In genomic region chr6:32956176-32956575, GRCh38 we compare ENCODE assay signal across 20 cellular contexts. TPM values are rescaled to one million over a fixed set of nuclear protein-coding genes. Genes with fewer than 3 reads are reported as not detected.
DNase-seq lines count a peak whose midpoint lies in the region; ATAC-seq and TF ChIP-seq lines count a peak whose summit lies in the region.
"Had no signal": no experiment of that assay in that cellular context is flagged by ENCODE, and none has a peak within 500 bp of the region (broad histone marks: within the 10 kb centered on the region; RNA-seq: fewer than 3 reads in every experiment).

No MANE protein-coding gene starts in this region.

- H3K4me3 Mint-ChIP-seq in activated naive CD8-positive, alpha-beta T cell treated with anti-CD3 and anti-CD28 coated beads, Interleukin-2, amount 50 U/mL, for 24 hours, result no peak overlapping the region
- no peak overlapping the region for H3K4me3 Mint-ChIP-seq in stimulated activated naive B cell treated with anti-CD40 and anti-IgM and Interleukin-4, amounts not matched to agents 10 μg/mL and 1 μg/mL and 100 μg/mL, for 72 hours
- no peak overlapping the region for H3K4me3 Mint-ChIP-seq in progenitor cell of endocrine pancreas (ENCODE audit: low read depth)
- no peak overlapping the region for H3K4me3 Mint-ChIP-seq in activated T-helper 17 cell treated with anti-CD3 and anti-CD28 coated beads, Interleukin-2, amount 50 U/mL, for 72 hours
- H3K4me3 Mint-ChIP-seq: H9 had no signal

- peaks cover 2% of the 10 kb centered on the region for H3K36me3 Mint-ChIP-seq in activated naive CD8-positive, alpha-beta T cell treated with anti-CD3 and anti-CD28 coated beads, Interleukin-2, amount 50 U/mL, for 24 hours (ENCODE audit: low read depth)
- peaks cover 19 to 24% of the 10 kb centered on the region in 2 donors for H3K36me3 Mint-ChIP-seq in stimulated activated naive B cell treated with anti-CD40 and anti-IgM and Interleukin-4, amounts not matched to agents 10 μg/mL and 1 μg/mL and 100 μg/mL, for 72 hours
- H3K36me3 Mint-ChIP-seq in progenitor cell of endocrine pancreas (ENCODE audit: insufficient read depth), result no peaks in the 10 kb centered on the region
- H3K36me3 Mint-ChIP-seq in activated T-helper 17 cell treated with anti-CD3 and anti-CD28 coated beads, Interleukin-2, amount 50 U/mL, for 72 hours (ENCODE audit: low read depth), result no peaks in the 10 kb centered on the region

- no peaks in the 10 kb centered on the region for H3K9me3 Mint-ChIP-seq in activated naive CD8-positive, alpha-beta T cell treated with anti-CD3 and anti-CD28 coated beads, Interleukin-2, amount 50 U/mL, for 24 hours
- peaks cover 0 to 5% of the 10 kb centered on the region in 2 donors for H3K9me3 Mint-ChIP-seq in stimulated activated naive B cell treated with anti-CD40 and anti-IgM and Interleukin-4, amounts not matched to agents 10 μg/mL and 1 μg/mL and 100 μg/mL, for 72 hours
- H3K9me3 Mint-ChIP-seq in progenitor cell of endocrine pancreas (ENCODE audit: low read depth), result no peaks in the 10 kb centered on the region
- no peaks in the 10 kb centered on the region for H3K9me3 Mint-ChIP-seq in activated T-helper 17 cell treated with anti-CD3 and anti-CD28 coated beads, Interleukin-2, amount 50 U/mL, for 72 hours
- H3K9me3 Mint-ChIP-seq: H9 had no signal

- no peak for TF ChIP-seq CTCF in progenitor cell of endocrine pancreas (IDR thresholded peaks at IDR 0.05; ENCODE audit: unreplicated experiment)

- peak; percentile 56 for DNase-seq in DMS 273 treated with DMSO at 0.1 percent for 48 hours (lab: John Stamatoyannopoulos, UW)
- peak; percentile 51 for DNase-seq in NAMALWA (ENCODE audit: low spot score)
- DNase-seq in activated naive CD8-positive, alpha-beta T cell treated with anti-CD3 and anti-CD28 coated beads, Interleukin-2, amount 50 U/mL, for 24 hours, result peak; percentile 0
- no peak for DNase-seq in stimulated activated naive B cell treated with anti-CD40 and anti-IgM and Interleukin-4, amounts not matched to agents 10 μg/mL and 1 μg/mL and 100 μg/mL, for 72 hours
- no peak for DNase-seq in progenitor cell of endocrine pancreas (ENCODE audit: low spot score, unreplicated experiment)
- DNase-seq in activated effector memory CD4-positive, alpha-beta T cell treated with Interleukin-2 at 50 U/mL for 16 hours, result no peak
- DNase-seq: ACHN, COR-L47, DMS153, EL, H9, KG1, MV-4-11, NCI-H1417, NCI-H187, NCI-H226, NCI-H526, Right ventricle myocardium superior had no signal

- no peaks in the 10 kb centered on the region for H3K27me3 Mint-ChIP-seq in activated naive CD8-positive, alpha-beta T cell treated with anti-CD3 and anti-CD28 coated beads, Interleukin-2, amount 50 U/mL, for 24 hours
- no peaks in the 10 kb centered on the region for H3K27me3 Mint-ChIP-seq in stimulated activated naive B cell treated with anti-CD40 and anti-IgM and Interleukin-4, amounts not matched to agents 10 μg/mL and 1 μg/mL and 100 μg/mL, for 72 hours
- peaks cover 16% of the 10 kb centered on the region for H3K27me3 Mint-ChIP-seq in progenitor cell of endocrine pancreas
- no peaks in the 10 kb centered on the region for H3K27me3 Mint-ChIP-seq in activated T-helper 17 cell treated with anti-CD3 and anti-CD28 coated beads, Interleukin-2, amount 50 U/mL, for 72 hours

- no peak for ATAC-seq in activated naive CD8-positive, alpha-beta T cell treated with anti-CD3 and anti-CD28 coated beads, Interleukin-2, amount 50 U/mL, for 24 hours
- no peak for ATAC-seq in stimulated activated naive B cell treated with anti-CD40 and anti-IgM and Interleukin-4, amounts not matched to agents 10 μg/mL and 1 μg/mL and 100 μg/mL, for 72 hours (replicated peaks)
- no peak for ATAC-seq in activated T-helper 17 cell treated with anti-CD3 and anti-CD28 coated beads, Interleukin-2, amount 50 U/mL, for 72 hours (replicated peaks)
- ATAC-seq: HepG2 had no signal

- H3K4me1 Mint-ChIP-seq in activated naive CD8-positive, alpha-beta T cell treated with anti-CD3 and anti-CD28 coated beads, Interleukin-2, amount 50 U/mL, for 24 hours, result peaks cover 44% of the 10 kb centered on the region
- H3K4me1 Mint-ChIP-seq in stimulated activated naive B cell treated with anti-CD40 and anti-IgM and Interleukin-4, amounts not matched to agents 10 μg/mL and 1 μg/mL and 100 μg/mL, for 72 hours, result peaks cover 43 to 56% of the 10 kb centered on the region in 2 donors
- no peaks in the 10 kb centered on the region for H3K4me1 Mint-ChIP-seq in progenitor cell of endocrine pancreas (ENCODE audit: low read depth)
- peaks cover 32% of the 10 kb centered on the region for H3K4me1 Mint-ChIP-seq in activated T-helper 17 cell treated with anti-CD3 and anti-CD28 coated beads, Interleukin-2, amount 50 U/mL, for 72 hours

- H3K27ac Mint-ChIP-seq in activated naive CD8-positive, alpha-beta T cell treated with anti-CD3 and anti-CD28 coated beads, Interleukin-2, amount 50 U/mL, for 24 hours, result no peak overlapping the region
- peak overlapping the region; percentile 59 for H3K27ac Mint-ChIP-seq in stimulated activated naive B cell treated with anti-CD40 and anti-IgM and Interleukin-4, amounts not matched to agents 10 μg/mL and 1 μg/mL and 100 μg/mL, for 72 hours
- no peak overlapping the region for H3K27ac Mint-ChIP-seq in progenitor cell of endocrine pancreas
- H3K27ac Mint-ChIP-seq in activated T-helper 17 cell treated with anti-CD3 and anti-CD28 coated beads, Interleukin-2, amount 50 U/mL, for 72 hours, result no peak overlapping the region
- H3K27ac Mint-ChIP-seq: H9 had no signal

RNA-seq across cellular contexts. Expression of gene HLA-DMA, which starts 3.3 kb away (rescaled TPM):
- total RNA-seq in progenitor cell of endocrine pancreas, result 3.3 and 3.4 TPM in 2 replicates
- total RNA-seq in activated T-helper 17 cell treated with anti-CD3 and anti-CD28 coated beads, Interleukin-2, amount 50 U/mL, for 72 hours, result 10 to 100 TPM; 22.4 to 53.8 TPM

RNA-seq across cellular contexts. Expression of gene BRD2, which starts 12.2 kb away (rescaled TPM):
- 229 and 238 TPM in 2 replicates for total RNA-seq in progenitor cell of endocrine pancreas
- total RNA-seq in activated T-helper 17 cell treated with anti-CD3 and anti-CD28 coated beads, Interleukin-2, amount 50 U/mL, for 72 hours, result 100 to 1,000 TPM; 229 to 281 TPM

RNA-seq across cellular contexts. Expression of gene HLA-DMB, which starts 15.3 kb away (rescaled TPM):
- total RNA-seq in progenitor cell of endocrine pancreas, result 1.1 and 1.8 TPM in 2 replicates
- total RNA-seq in activated T-helper 17 cell treated with anti-CD3 and anti-CD28 coated beads, Interleukin-2, amount 50 U/mL, for 72 hours, result 10 to 100 TPM in 1 of 2 donors, 1 to 10 TPM in 1; 2.7 to 17.7 TPM
- total RNA-seq: HepG2 had no signal

RNA-seq across cellular contexts. Expression of gene HLA-DOA, which starts 53.2 kb away (rescaled TPM):
- total RNA-seq in progenitor cell of endocrine pancreas, result 4.1 and 5.6 TPM in 2 replicates
- total RNA-seq in activated T-helper 17 cell treated with anti-CD3 and anti-CD28 coated beads, Interleukin-2, amount 50 U/mL, for 72 hours, result 1 to 10 TPM in 1 of 2 donors, under 1 TPM in 1; 0.56 to 7.8 TPM

Comparison
In these comparisons a context has a peak if more than half of its experiments do, and no peak if none do; other contexts are left out.
1. DNase-seq: peak in DMS 273 treated with DMSO at 0.1 percent for 48 hours (single experiment), NAMALWA (single experiment) and activated naive CD8-positive, alpha-beta T cell treated with anti-CD3 and anti-CD28 coated beads, Interleukin-2, amount 50 U/mL, for 24 hours (single experiment); none in stimulated activated naive B cell treated with anti-CD40 and anti-IgM and Interleukin-4, amounts not matched to agents 10 μg/mL and 1 μg/mL and 100 μg/mL, for 72 hours (single experiment), progenitor cell of endocrine pancreas (single experiment) and activated effector memory CD4-positive, alpha-beta T cell treated with Interleukin-2 at 50 U/mL for 16 hours (single experiment).